In the genomic region with DNA sequence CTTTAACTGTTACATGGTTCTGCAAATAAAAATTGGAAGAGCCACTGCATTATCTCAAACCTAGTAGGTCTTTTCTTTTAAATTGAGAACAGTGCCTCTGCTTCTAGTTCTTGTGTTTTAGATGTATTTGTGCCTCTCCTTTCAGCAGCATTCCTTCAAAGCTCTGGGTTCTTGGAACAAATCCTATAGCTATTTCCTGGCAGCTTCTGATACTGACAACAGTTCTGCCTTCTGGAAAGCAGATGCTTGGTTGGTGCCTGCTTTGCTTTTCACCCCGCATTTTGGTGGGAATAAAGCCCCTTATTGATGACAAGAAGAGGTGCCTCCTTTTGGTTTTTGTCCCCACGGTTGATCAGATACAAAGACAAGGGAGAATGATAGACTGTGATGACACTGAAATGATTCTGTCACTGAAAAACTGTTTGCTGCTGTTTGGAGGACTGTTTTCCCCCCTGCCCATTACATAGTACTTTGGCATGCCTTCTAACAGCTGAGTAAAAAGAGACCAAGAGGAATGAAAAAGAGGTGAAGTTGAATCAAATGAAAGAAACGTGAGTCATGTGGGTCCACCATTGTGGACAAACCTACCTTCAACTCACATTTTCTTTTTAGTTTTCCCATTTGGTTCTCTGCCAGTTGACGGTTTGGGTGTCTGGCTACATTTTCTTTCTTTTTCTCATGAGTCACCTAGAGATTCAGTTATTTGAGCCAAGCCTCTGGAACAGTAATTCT, we compare ENCODE assay signal across 13 cellular contexts. TPM values are rescaled to one million over a fixed set of nuclear protein-coding genes. Genes with fewer than 3 reads are reported as not detected.
DNase-seq lines count a peak whose midpoint lies in the region; ATAC-seq and TF ChIP-seq lines count a peak whose summit lies in the region.
"Had no signal": no experiment of that assay in that cellular context is flagged by ENCODE, and none has a peak within 500 bp of the region (broad histone marks: within the 10 kb centered on the region; RNA-seq: fewer than 3 reads in every experiment).

No MANE protein-coding gene starts in this region.

- intact Hi-C loops in lower leg skin (cut with DNase I; ENCODE audit: low total_unique reads), result no loop called here

- no peak overlapping the region for H3K27ac Mint-ChIP-seq in endodermal cell
- H3K27ac Mint-ChIP-seq: naive B cell had no signal

- no peaks in the 10 kb centered on the region for H3K9me3 Mint-ChIP-seq in endodermal cell
- H3K9me3 Mint-ChIP-seq: naive B cell had no signal

- no peak overlapping the region for H3K4me3 Mint-ChIP-seq in endodermal cell
- H3K4me3 Mint-ChIP-seq: naive B cell had no signal

- peak; percentile 53 for ATAC-seq in omental fat pad (ENCODE audit: low FRiP score)
- ATAC-seq: gastrocnemius medialis, sciatic nerve had no signal

- no peaks in the 10 kb centered on the region for H3K4me1 ChIP-seq in endodermal cell (ENCODE audit: control insufficient read depth, insufficient read depth, low read length)
- H3K4me1 ChIP-seq: Caco-2 had no signal

- H3K36me3 ChIP-seq in endodermal cell (ENCODE audit: control insufficient read depth, insufficient read depth, low read length), result peaks cover 25% of the 10 kb centered on the region

- H3K36me3 Mint-ChIP-seq in endodermal cell (ENCODE audit: low read depth), result peaks cover 41% of the 10 kb centered on the region

- TF ChIP-seq CTCF in epithelial cell of esophagus (IDR thresholded peaks at IDR 0.05; ENCODE audit: insufficient read depth, low read depth, low read length, missing control alignments) (no peak), omental fat pad (IDR thresholded peaks at IDR 0.05) (no peak), lower leg skin (IDR thresholded peaks at IDR 0.05) (no peak), endodermal cell (conservative IDR thresholded peaks at IDR 0.05) (no peak)

- no peak overlapping the region for H3K9ac ChIP-seq in endodermal cell (ENCODE audit: extremely low read depth, low read length, poor library complexity, severe bottlenecking)

- no peak for TF ChIP-seq POLR2A in lower leg skin (IDR thresholded peaks at IDR 0.05)

- no peaks in the 10 kb centered on the region for H3K27me3 ChIP-seq in endodermal cell (ENCODE audit: control insufficient read depth, insufficient read depth, low read length, poor library complexity, severe bottlenecking)
- H3K27me3 ChIP-seq: gastrocnemius medialis had no signal

- no peaks in the 10 kb centered on the region for H3K9me3 ChIP-seq in endodermal cell (ENCODE audit: control insufficient read depth, low read length)
- H3K9me3 ChIP-seq: Caco-2, gastrocnemius medialis had no signal

- no peak overlapping the region for H3K27ac ChIP-seq in endodermal cell (ENCODE audit: low read depth, low read length)
- H3K27ac ChIP-seq: gastrocnemius medialis had no signal

- H3K4me3 ChIP-seq in epithelial cell of esophagus (ENCODE audit: low read length) (no peak overlapping the region), lower leg skin (ENCODE audit: low read depth, poor library complexity, severe bottlenecking) (no peak overlapping the region), endodermal cell (ENCODE audit: low read length) (no peak overlapping the region)
- H3K4me3 ChIP-seq: gastrocnemius medialis had no signal

- WGBS in lower leg skin, 2 donors, result 60 to 67% methylated on average over 4 of the region's 4 CpGs
- WGBS in endodermal cell (ENCODE audit: insufficient coverage in 1 of 2, insufficient read length in 1 of 2), 2 experiments, result 88 to 97% methylated on average over 3 to 4 of the region's 4 CpGs

- no peaks in the 10 kb centered on the region for H3K27me3 Mint-ChIP-seq in endodermal cell (ENCODE audit: insufficient read depth)
- H3K27me3 Mint-ChIP-seq: naive B cell had no signal

- no peaks in the 10 kb centered on the region for H3K4me1 Mint-ChIP-seq in endodermal cell

- DNase-seq in EL, result peak; percentile 73
- DNase-seq in RPMI7951 (ENCODE audit: low read depth), result peak; percentile 59
- DNase-seq in epithelial cell of esophagus (ENCODE audit: low read depth), result peak; percentile 21
- no peak for DNase-seq in omental fat pad (ENCODE audit: low spot score)
- no peak for DNase-seq in iPS-NIHi7 (ENCODE audit: extremely low spot score)
- DNase-seq in COR-L47 (lab: John Stamatoyannopoulos, UW), result no peak
- DNase-seq in lower leg skin (ENCODE audit: low spot score in 2 of 2), result no peak
- DNase-seq in endodermal cell, result no peak
- DNase-seq: Caco-2; central memory CD4-positive, alpha-beta T cell; gastrocnemius medialis; naive B cell had no signal

RNA-seq across cellular contexts. Expression of a gene that starts 5.6 kb away (rescaled TPM):
- total RNA-seq in RPMI7951 (2014; rRNA removed; shearing (Covaris generic)), result 14.0 and 15.3 TPM in 2 replicates
- total RNA-seq in omental fat pad, result 10 to 100 TPM in 1 of 4 donors, 1 to 10 TPM in 3; 4.8 to 10.2 (median 7.7) TPM
- total RNA-seq in lower leg skin, result 10 to 100 TPM in 1 of 4 donors, 1 to 10 TPM in 3; 7.2 to 12.5 (median 7.9) TPM
- total RNA-seq in endodermal cell, result 10 to 100 TPM in 1 of 2 donors, 1 to 10 TPM in 1; 9.5 to 13.4 TPM
- 10.5 TPM for polyA plus RNA-seq in endodermal cell (2013, experiment 1 of 2)
- polyA plus RNA-seq in endodermal cell (2013, experiment 2 of 2), result 8.8 TPM

RNA-seq across cellular contexts. Expression of a gene that starts 5.7 kb away (rescaled TPM):
- total RNA-seq in RPMI7951 (2014; rRNA removed; shearing (Covaris generic)), result 60.1 and 70.4 TPM in 2 replicates
- total RNA-seq in omental fat pad (10 to 100 TPM; 45.4 to 53.9 (median 51.4) TPM), lower leg skin (10 to 100 TPM; 32.8 to 55.0 (median 44.0) TPM), endodermal cell (10 to 100 TPM; 55.2 to 80.8 TPM)
- 68.4 TPM for polyA plus RNA-seq in endodermal cell (2013, experiment 1 of 2)
- 64.3 TPM for polyA plus RNA-seq in endodermal cell (2013, experiment 2 of 2)

Comparison
In these comparisons a context has a peak if more than half of its experiments do, and no peak if none do; other contexts are left out.
1. DNase-seq: peak in EL (single experiment), RPMI7951 (single experiment) and epithelial cell of esophagus (single experiment); none in omental fat pad (single experiment), iPS-NIHi7 (single experiment), COR-L47 (single experiment), lower leg skin (0 of 2) and endodermal cell (single experiment).